ENCODE assay signal across 10 cellular contexts in the genomic region with DNA sequence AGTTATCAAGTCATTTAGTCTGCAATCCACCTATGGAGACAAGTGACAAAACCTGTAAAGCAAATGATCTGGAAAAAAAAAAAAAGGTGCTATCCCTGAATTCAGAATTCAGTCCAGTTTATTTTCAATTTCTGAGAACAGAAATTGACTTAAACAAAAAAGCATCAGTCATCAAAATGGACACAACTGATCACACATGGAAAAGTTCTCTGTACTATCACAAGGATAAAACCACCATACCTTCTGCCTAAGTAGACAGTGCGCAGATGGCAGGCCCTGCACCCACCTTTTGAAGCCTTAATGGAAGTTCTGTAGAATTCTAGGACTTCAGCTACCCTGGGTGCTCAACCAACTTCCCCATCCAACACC. TPM values are rescaled to one million over a fixed set of nuclear protein-coding genes. Genes with fewer than 3 reads are reported as not detected.
A peak's percentile ranks its signal among the peaks of the same experiment; 100 is the strongest.
DNase-seq lines count a peak whose midpoint lies in the region; TF ChIP-seq lines count a peak whose summit lies in the region.
"Had no signal": no experiment of that assay in that cellular context is flagged by ENCODE, and none has a peak within 500 bp of the region (broad histone marks: within the 10 kb centered on the region; RNA-seq: fewer than 3 reads in every experiment).

No MANE protein-coding gene starts in this region.

- H3K9me3 Mint-ChIP-seq in activated naive CD4-positive, alpha-beta T cell treated with anti-CD3 and anti-CD28 coated beads, Interleukin-2, amount 50 U/mL, for 24 hours: no peaks in the 10 kb centered on the region

- H2AFZ ChIP-seq in SU-DHL-6 (ENCODE audit: low read depth, low read length, severe bottlenecking) (no peak overlapping the region), fibroblast of lung (ENCODE audit: low read length) (no peak overlapping the region)

- H3K27me3 ChIP-seq in SU-DHL-6 (ENCODE audit: low read length) (no peaks in the 10 kb centered on the region), fibroblast of lung (ENCODE audit: control insufficient read depth, insufficient read depth, low read length) (no peaks in the 10 kb centered on the region), skeletal muscle tissue (ENCODE audit: control insufficient read depth in 3 of 3, insufficient read depth in 3 of 3, low read length in 3 of 3) (no peaks in the 10 kb centered on the region)
- H3K27me3 ChIP-seq: esophagus squamous epithelium had no signal

- H3K36me3 ChIP-seq in SU-DHL-6 (ENCODE audit: low read length) (peaks cover 56% of the 10 kb centered on the region), fibroblast of lung (ENCODE audit: control insufficient read depth, insufficient read depth, low read length) (peaks cover 29% of the 10 kb centered on the region), skeletal muscle tissue (ENCODE audit: control insufficient read depth in 3 of 3, insufficient read depth in 3 of 3, low read length in 3 of 3) (peaks cover 44 to 49% (median 46%) of the 10 kb centered on the region in 3 donors)

- TF ChIP-seq CTCF in SU-DHL-6 (IDR thresholded peaks at IDR 0.05; ENCODE audit: insufficient read depth, low read length, poor library complexity, severe bottlenecking): no peak
- no peak for TF ChIP-seq CTCF in fibroblast of lung (conservative IDR thresholded peaks at IDR 0.05 in 1 of 2, IDR thresholded peaks at IDR 0.05 in 1 of 2; ENCODE audit: low read depth in 1 of 2, low read length in 2 of 2)

- peak overlapping the region; percentile 88 for H3K4me2 ChIP-seq in SU-DHL-6 (ENCODE audit: low read depth, low read length, poor library complexity, severe bottlenecking)
- H3K4me2 ChIP-seq in fibroblast of lung (ENCODE audit: extremely low read depth, insufficient read depth, low read length): peak overlapping the region; percentile 59

- H3K9me2 ChIP-seq in SU-DHL-6 (replicated peaks; ENCODE audit: insufficient read depth, low read length): no peaks in the 10 kb centered on the region

- H3K9me3 ChIP-seq in SU-DHL-6 (ENCODE audit: insufficient read depth, low read length) (no peaks in the 10 kb centered on the region), fibroblast of lung (ENCODE audit: control insufficient read depth, insufficient read depth, low read depth, low read length) (no peaks in the 10 kb centered on the region), skeletal muscle tissue (ENCODE audit: control insufficient read depth in 3 of 3, low read length in 3 of 3) (no peaks in the 10 kb centered on the region)
- H3K9me3 ChIP-seq: esophagus squamous epithelium had no signal

- H3K9ac ChIP-seq in SU-DHL-6 (ENCODE audit: low read length) (no peak overlapping the region), fibroblast of lung (ENCODE audit: insufficient read depth, low read length) (no peak overlapping the region), skeletal muscle tissue (ENCODE audit: low read depth in 1 of 3, low read length in 3 of 3) (peak overlapping the region in 2 of 3 donors; percentile 58 to 90)

- peaks cover 5% of the 10 kb centered on the region for H3K4me1 ChIP-seq in fibroblast of lung (ENCODE audit: control insufficient read depth, extremely low read depth, insufficient read depth, low read length)
- peaks cover 29 to 36% (median 31%) of the 10 kb centered on the region in 3 donors for H3K4me1 ChIP-seq in skeletal muscle tissue (ENCODE audit: control insufficient read depth in 3 of 3, insufficient read depth in 3 of 3, low read length in 3 of 3)

- no peak overlapping the region for H3K4me3 ChIP-seq in SU-DHL-6 (ENCODE audit: insufficient read depth, low read length, poor library complexity, severe bottlenecking)
- H3K4me3 ChIP-seq in fibroblast of lung (replicated peaks in 1 of 4; ENCODE audit: control extremely low read depth in 1 of 4, insufficient read depth in 1 of 4, low read depth in 3 of 4, low read length in 4 of 4): peak overlapping the region in 3 of 4 experiments; percentile 10 to 87 (median 47)
- H3K4me3 ChIP-seq in skeletal muscle tissue (ENCODE audit: low read length in 3 of 3): peak overlapping the region in 2 of 3 donors; percentile 29 to 91

- peaks cover 47% of the 10 kb centered on the region for H3K4me1 Mint-ChIP-seq in activated naive CD4-positive, alpha-beta T cell treated with anti-CD3 and anti-CD28 coated beads, Interleukin-2, amount 50 U/mL, for 24 hours

- peaks cover 29% of the 10 kb centered on the region for H3K36me3 Mint-ChIP-seq in activated naive CD4-positive, alpha-beta T cell treated with anti-CD3 and anti-CD28 coated beads, Interleukin-2, amount 50 U/mL, for 24 hours

- peak overlapping the region; percentile 96 for H3K4me3 Mint-ChIP-seq in activated naive CD4-positive, alpha-beta T cell treated with anti-CD3 and anti-CD28 coated beads, Interleukin-2, amount 50 U/mL, for 24 hours

- no peaks in the 10 kb centered on the region for H3K27me3 Mint-ChIP-seq in activated naive CD4-positive, alpha-beta T cell treated with anti-CD3 and anti-CD28 coated beads, Interleukin-2, amount 50 U/mL, for 24 hours

- H4K20me1 ChIP-seq in SU-DHL-6 (ENCODE audit: low read depth, low read length) (peaks cover 57% of the 10 kb centered on the region), fibroblast of lung (ENCODE audit: control insufficient read depth, extremely low read depth, insufficient read depth, low read length) (peaks cover 11% of the 10 kb centered on the region)

- H3K27ac ChIP-seq in SU-DHL-6 (ENCODE audit: low read depth, low read length) (no peak overlapping the region), fibroblast of lung (ENCODE audit: insufficient read depth, low read length) (no peak overlapping the region), skeletal muscle tissue (ENCODE audit: low read depth, low read length) (peak overlapping the region; percentile 96)

- no peak overlapping the region for H3K27ac Mint-ChIP-seq in activated naive CD4-positive, alpha-beta T cell treated with anti-CD3 and anti-CD28 coated beads, Interleukin-2, amount 50 U/mL, for 24 hours

- DNase-seq in activated naive CD4-positive, alpha-beta T cell treated with Interleukin-2 at 50 U/mL for 16 hours: no peak
- no peak for DNase-seq in fibroblast of lung (ENCODE audit: low read depth in 2 of 2)
- DNase-seq in HUDEP-2 (lab: John Stamatoyannopoulos, UW; ENCODE audit: unreplicated experiment in 76 of 76): no peak
- no peak for DNase-seq in DMS53 (lab: John Stamatoyannopoulos, UW)
- DNase-seq in NCI-H2029 (lab: John Stamatoyannopoulos, UW): no peak
- DNase-seq: esophagus squamous epithelium, occipital lobe had no signal

- H3F3A ChIP-seq in SU-DHL-6 (ENCODE audit: insufficient read depth): no peaks in the 10 kb centered on the region

- H3K79me2 ChIP-seq in SU-DHL-6 (ENCODE audit: insufficient read depth, low read length) (peaks cover 69% of the 10 kb centered on the region), fibroblast of lung (ENCODE audit: control insufficient read depth, insufficient read depth, low read length) (peaks cover 69% of the 10 kb centered on the region)

RNA-seq across cellular contexts. Expression of a gene that starts 3.5 kb away (rescaled TPM):
- 229 and 276 TPM in 2 replicates for total RNA-seq in fibroblast of lung
- polyA plus RNA-seq in fibroblast of lung: 102 and 141 TPM in 2 replicates
- 166 and 219 TPM in 2 replicates for polyA plus RNA-seq in fibroblast of lung (2012)
- 258 and 349 TPM in 2 replicates for polyA minus RNA-seq in fibroblast of lung (ENCODE audit: low replicate concordance)
- total RNA-seq in skeletal muscle tissue: 452 TPM

Comparison
In these comparisons a context has a peak if more than half of its experiments do, and no peak if none do; other contexts are left out.
1. H3K9ac ChIP-seq: peak in skeletal muscle tissue (2 of 3); none in SU-DHL-6 (single experiment) and fibroblast of lung (single experiment).